ENCODE assay signal across 25 cellular contexts in the genomic region with DNA sequence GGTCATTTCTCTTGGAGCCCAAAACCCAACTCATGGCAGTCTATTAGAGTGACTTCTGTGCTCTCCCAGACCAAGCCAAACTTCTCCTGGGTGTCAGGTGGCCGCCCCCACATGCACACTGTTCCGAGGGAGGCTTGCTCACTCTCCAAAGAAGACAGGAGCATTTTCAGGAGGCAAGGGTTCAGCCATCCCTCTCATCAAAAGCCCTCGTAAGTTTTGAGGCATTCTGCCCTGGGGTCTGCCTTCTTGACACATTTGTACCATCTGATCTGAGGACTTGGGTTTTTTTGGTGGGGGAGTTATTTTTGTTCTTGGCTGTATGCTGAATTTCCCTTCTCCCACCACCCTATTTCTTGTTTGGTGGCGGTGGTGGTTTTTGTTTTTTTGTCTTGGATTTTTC.
"Had no signal": no experiment of that assay in that cellular context is flagged by ENCODE, and none has a peak within 500 bp of the region (broad histone marks: within the 10 kb centered on the region; RNA-seq: fewer than 3 reads in every experiment).

No MANE protein-coding gene starts in this region.

- H3K9me3 ChIP-seq: adrenal gland, body of pancreas, breast epithelium, SJSA1, SK-N-SH had no signal

- ATAC-seq: activated CD8-positive, alpha-beta T cell treated with anti-CD3 and anti-CD28 coated beads for 36 hours; activated naive CD4-positive, alpha-beta T cell treated with anti-CD3 and anti-CD28 coated beads, Interleukin-2, amount 50 U/mL, for 72 hours; activated T-cell treated with anti-CD3 and anti-CD28 coated beads, Interleukin-2, amount 50 U/mL, for 72 hours; activated T-helper 17 cell treated with anti-CD3 and anti-CD28 coated beads, Interleukin-2, amount 50 U/mL, for 72 hours; body of pancreas had no signal

- DNase-seq: activated CD4-positive, alpha-beta T cell treated with anti-CD3 and anti-CD28 coated beads, Interleukin-2, amount 50 U/mL, for 4 hours; activated CD8-positive, alpha-beta T cell treated with anti-CD3 and anti-CD28 coated beads for 36 hours; activated gamma-delta T cell treated with Interleukin-2 at 50 U/mL for 16 hours; activated naive CD4-positive, alpha-beta T cell treated with anti-CD3 and anti-CD28 coated beads for 36 hours; activated T-cell treated with anti-CD3 and anti-CD28 coated beads, Interleukin-2, amount 50 U/mL, for 1 hour; activated T-cell treated with anti-CD3 and anti-CD28 coated beads, Interleukin-2, amount 50 U/mL, for 72 hours; body of pancreas; NCI-H1105 treated with DMSO at 0.1 percent for 48 hours; NCI-H1436; NCI-H1694; NCI-H1930; NCI-H2081 treated with DMSO at 0.1 percent for 48 hours; NCI-H345; NCI-H510A; NCI-H526; NCI-H748 treated with DMSO at 0.1 percent for 48 hours; SHP77 treated with DMSO at 0.1 percent for 48 hours; SK-N-SH had no signal

- H3K9ac ChIP-seq: SK-N-SH had no signal

- H3K4me2 ChIP-seq: SK-N-SH had no signal

- H3K4me1 ChIP-seq: adrenal gland, body of pancreas, breast epithelium had no signal

- H3K36me3 ChIP-seq: adrenal gland, breast epithelium, SJSA1 had no signal

- H3K4me3 ChIP-seq: adrenal gland, body of pancreas, breast epithelium, SJSA1 had no signal

- H3K27ac ChIP-seq: adrenal gland, body of pancreas, breast epithelium, SJSA1 had no signal

- H3K27me3 ChIP-seq: adrenal gland, body of pancreas, breast epithelium, SJSA1 had no signal

- FAIRE-seq: astrocyte, TTC549 had no signal
